Comparison of ENCODE assay signal across 2 cellular contexts in the genomic region with DNA sequence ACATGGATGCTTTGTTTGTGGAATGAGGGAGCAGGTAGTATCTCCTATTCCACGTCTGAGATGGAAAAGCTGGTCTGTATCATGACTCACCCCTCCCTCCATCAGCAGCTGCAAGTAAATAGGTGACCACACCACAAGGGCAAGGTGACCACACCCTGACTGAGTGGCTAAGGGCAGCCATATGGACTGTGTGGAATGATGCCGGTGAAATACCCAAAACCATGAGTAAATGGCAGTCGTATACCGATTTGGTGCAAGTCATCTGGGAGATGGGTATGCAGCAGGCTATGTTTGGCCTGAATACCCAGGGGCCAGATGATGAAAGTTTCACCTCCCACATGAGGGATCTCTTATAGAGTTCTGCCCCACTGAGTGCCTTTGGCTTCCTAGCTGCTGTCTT.
TF ChIP-seq lines count a peak whose summit lies in the region.

No MANE protein-coding gene starts in this region.

TF ChIP-seq in IMR-90, 13 proteins besides CTCF, POLR2A, EP300 and RAD21:
- no peak for TF ChIP-seq RCOR1 (IDR thresholded peaks at IDR 0.05; ENCODE audit: insufficient replicate concordance, low read length)
- TF ChIP-seq, protein P1, sequence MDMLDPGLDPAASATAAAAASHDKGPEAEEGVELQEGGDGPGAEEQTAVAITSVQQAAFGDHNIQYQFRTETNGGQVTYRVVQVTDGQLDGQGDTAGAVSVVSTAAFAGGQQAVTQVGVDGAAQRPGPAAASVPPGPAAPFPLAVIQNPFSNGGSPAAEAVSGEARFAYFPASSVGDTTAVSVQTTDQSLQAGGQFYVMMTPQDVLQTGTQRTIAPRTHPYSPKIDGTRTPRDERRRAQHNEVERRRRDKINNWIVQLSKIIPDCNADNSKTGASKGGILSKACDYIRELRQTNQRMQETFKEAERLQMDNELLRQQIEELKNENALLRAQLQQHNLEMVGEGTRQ (IDR thresholded peaks at IDR 0.05; ENCODE audit: low read depth, low read length) = no peak
- no peak for TF ChIP-seq MAZ (IDR thresholded peaks at IDR 0.05; ENCODE audit: borderline replicate concordance, low read depth, low read length)
- TF ChIP-seq NFE2L2 (IDR thresholded peaks at IDR 0.05; ENCODE audit: low read depth, low read length) = no peak
- no peak for TF ChIP-seq FOS (IDR thresholded peaks at IDR 0.05; ENCODE audit: low read depth, low read length)
- TF ChIP-seq CHD1 (IDR thresholded peaks at IDR 0.05; ENCODE audit: low read depth, low read length) = no peak
- no peak for TF ChIP-seq MXI1 (IDR thresholded peaks at IDR 0.05; ENCODE audit: borderline replicate concordance, low read depth, low read length)
- TF ChIP-seq BHLHE40 (IDR thresholded peaks at IDR 0.05; ENCODE audit: low read depth, low read length) = no peak
- no peak for TF ChIP-seq SMC3 (IDR thresholded peaks at IDR 0.05; ENCODE audit: low read depth, low read length)
- TF ChIP-seq CEBPB (IDR thresholded peaks at IDR 0.05; ENCODE audit: low read depth, low read length) = no peak
- TF ChIP-seq RFX5 (IDR thresholded peaks at IDR 0.05; ENCODE audit: low read depth, low read length) = no peak
- TF ChIP-seq MAFK (IDR thresholded peaks at IDR 0.05; ENCODE audit: low read depth, low read length) = no peak
- TF ChIP-seq, protein P2, sequence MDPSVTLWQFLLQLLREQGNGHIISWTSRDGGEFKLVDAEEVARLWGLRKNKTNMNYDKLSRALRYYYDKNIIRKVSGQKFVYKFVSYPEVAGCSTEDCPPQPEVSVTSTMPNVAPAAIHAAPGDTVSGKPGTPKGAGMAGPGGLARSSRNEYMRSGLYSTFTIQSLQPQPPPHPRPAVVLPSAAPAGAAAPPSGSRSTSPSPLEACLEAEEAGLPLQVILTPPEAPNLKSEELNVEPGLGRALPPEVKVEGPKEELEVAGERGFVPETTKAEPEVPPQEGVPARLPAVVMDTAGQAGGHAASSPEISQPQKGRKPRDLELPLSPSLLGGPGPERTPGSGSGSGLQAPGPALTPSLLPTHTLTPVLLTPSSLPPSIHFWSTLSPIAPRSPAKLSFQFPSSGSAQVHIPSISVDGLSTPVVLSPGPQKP (IDR thresholded peaks at IDR 0.05; ENCODE audit: borderline replicate concordance, low read depth, low read length) = no peak

TF ChIP-seq in H1, 55 proteins besides CTCF, POLR2A, EP300 and RAD21:
- no peak for TF ChIP-seq TEAD4 (IDR thresholded peaks at IDR 0.05; ENCODE audit: low read depth, low read length)
- TF ChIP-seq KDM4A (IDR thresholded peaks at IDR 0.05; ENCODE audit: low read depth, low read length, severe bottlenecking) = no peak
- no peak for TF ChIP-seq EGR1 (IDR thresholded peaks at IDR 0.05; ENCODE audit: borderline replicate concordance, low read depth, low read length)
- TF ChIP-seq SP1 (IDR thresholded peaks at IDR 0.05; ENCODE audit: low read depth, low read length) = no peak
- TF ChIP-seq CTBP2 (IDR thresholded peaks at IDR 0.05; ENCODE audit: borderline replicate concordance, insufficient read depth, insufficient read length, low read length) = no peak
- TF ChIP-seq CBX8 (IDR thresholded peaks at IDR 0.05; ENCODE audit: borderline replicate concordance, low read depth, low read length) = no peak
